In the genomic region with DNA sequence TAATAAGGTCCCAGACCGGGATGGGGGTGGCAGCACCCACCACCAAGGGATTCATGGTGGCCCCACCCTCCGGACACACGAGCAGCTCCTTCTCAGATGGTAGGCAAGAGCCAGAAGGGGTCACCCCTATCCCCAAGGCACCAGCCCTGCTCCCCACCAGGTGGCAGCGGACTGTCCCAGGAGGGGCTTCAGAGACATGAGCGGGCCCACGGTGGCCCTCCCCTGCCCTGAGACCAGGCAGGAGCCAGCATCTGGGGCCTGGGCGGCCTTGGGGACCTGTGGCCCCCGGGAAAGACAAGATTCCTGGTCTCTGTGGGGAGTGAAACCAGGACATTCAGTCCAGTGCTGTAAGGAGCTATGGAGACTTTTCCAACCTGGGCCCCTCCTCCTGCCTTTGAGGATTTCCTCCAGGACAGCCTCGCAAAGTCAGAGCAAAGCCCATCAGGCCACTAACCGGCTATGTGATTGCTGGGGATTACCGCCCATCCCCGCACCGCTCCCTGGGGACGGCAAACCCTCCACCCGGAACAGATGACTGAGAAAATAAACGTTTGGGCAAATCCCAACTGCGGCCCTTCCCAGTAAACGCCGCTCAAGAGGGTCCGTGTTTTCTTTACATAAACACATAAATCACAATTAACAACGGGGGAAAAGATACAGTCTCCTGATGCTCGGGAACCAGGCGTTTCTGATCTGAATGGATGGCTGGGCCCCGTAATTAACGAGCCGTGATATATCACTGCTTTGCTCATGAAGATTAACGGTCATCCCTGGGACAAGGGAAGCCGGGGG, we compare ENCODE assay signal across 12 cellular contexts. TPM values are rescaled to one million over a fixed set of nuclear protein-coding genes. Genes with fewer than 3 reads are reported as not detected.
DNase-seq lines count a peak whose midpoint lies in the region; ATAC-seq and TF ChIP-seq lines count a peak whose summit lies in the region.
"Had no signal": no experiment of that assay in that cellular context is flagged by ENCODE, and none has a peak within 500 bp of the region (broad histone marks: within the 10 kb centered on the region; RNA-seq: fewer than 3 reads in every experiment).

No MANE protein-coding gene starts in this region.

- no peak overlapping the region for H4K5ac ChIP-seq in mesendoderm (ENCODE audit: low read length)

- ATAC-seq in esophagus mucosa (no peak), HG03045 (IDR thresholded peaks at IDR 0.05; ENCODE audit: unreplicated experiment) (no peak)
- ATAC-seq: heart left ventricle had no signal

- no peaks in the 10 kb centered on the region for H3K9me3 ChIP-seq in BLaER1 treated with 17β-estradiol and CSF1 and Interleukin-3, amounts not matched to agents 10 nM and 100 nM (replicated peaks in 1 of 11)
- no peaks in the 10 kb centered on the region for H3K9me3 ChIP-seq in SJCRH30 (replicated peaks)
- H3K9me3 ChIP-seq: heart left ventricle, uterus had no signal

- no peaks in the 10 kb centered on the region for H3K79me1 ChIP-seq in mesendoderm (ENCODE audit: low read length)

- H3K23ac ChIP-seq in mesendoderm (ENCODE audit: low read length), result no peak overlapping the region

- peak overlapping the region in 6 of 11 experiments; percentile 12 to 54 (median 32); a peak in 6 of 22 replicates for H3K9ac ChIP-seq in BLaER1 treated with 17β-estradiol and CSF1 and Interleukin-3, amounts not matched to agents 10 nM and 100 nM
- no peak overlapping the region for H3K9ac ChIP-seq in mesendoderm (ENCODE audit: low read length)

- peak overlapping the region; percentile 79 to 99 (median 91) for H3K4me2 ChIP-seq in BLaER1 treated with 17β-estradiol and CSF1 and Interleukin-3, amounts not matched to agents 10 nM and 100 nM
- H3K4me2 ChIP-seq in mesendoderm (ENCODE audit: low read length), result no peak overlapping the region

- no peak overlapping the region for H2BK15ac ChIP-seq in mesendoderm (replicated peaks; ENCODE audit: low read depth)

- H3K4me3 ChIP-seq in BLaER1 treated with 17β-estradiol and CSF1 and Interleukin-3, amounts not matched to agents 10 nM and 100 nM, result peak overlapping the region in 6 of 10 experiments; percentile 1 to 49 (median 26); a peak in 6 of 20 replicates
- no peak overlapping the region for H3K4me3 ChIP-seq in SJCRH30
- no peak overlapping the region for H3K4me3 ChIP-seq in mesendoderm (ENCODE audit: low read length)
- H3K4me3 ChIP-seq: heart left ventricle, uterus had no signal

- H3K4me1 ChIP-seq in BLaER1 treated with 17β-estradiol and CSF1 and Interleukin-3, amounts not matched to agents 10 nM and 100 nM, result peaks cover 19 to 59% (median 52%) of the 10 kb centered on the region in 10 experiments
- peaks cover 9% of the 10 kb centered on the region for H3K4me1 ChIP-seq in SJCRH30
- no peaks in the 10 kb centered on the region for H3K4me1 ChIP-seq in mesendoderm (ENCODE audit: control insufficient read depth, low read depth, low read length)

- POLR2A ChIA-PET in HEK293T (lab: Yijun Ruan, JAX), result interaction anchor here (0.9 to 1.8 kb wide), 6 partner anchors 11 to 81 kb away, joined by 3 to 7 read pairs (median 3); no protein-coding TSS in a partner anchor

- H2BK5ac ChIP-seq in mesendoderm (ENCODE audit: low read length), result no peak overlapping the region

- H3K18ac ChIP-seq in mesendoderm (ENCODE audit: low read length), result no peak overlapping the region

- H3K27ac ChIP-seq in BLaER1 treated with 17β-estradiol and CSF1 and Interleukin-3, amounts not matched to agents 10 nM and 100 nM, result no peak overlapping the region
- H3K27ac ChIP-seq in SJCRH30, result no peak overlapping the region
- H3K27ac ChIP-seq in mesendoderm (ENCODE audit: low read depth, low read length), result no peak overlapping the region
- H3K27ac ChIP-seq: uterus had no signal

- H4K20me1 ChIP-seq in BLaER1 treated with 17β-estradiol and CSF1 and Interleukin-3, amounts not matched to agents 10 nM and 100 nM, result peaks cover 0 to 74% (median 42%) of the 10 kb centered on the region in 11 experiments; a peak in 17 of 22 replicates

- H3K36me3 ChIP-seq in BLaER1 treated with 17β-estradiol and CSF1 and Interleukin-3, amounts not matched to agents 10 nM and 100 nM, result no peaks in the 10 kb centered on the region
- H3K36me3 ChIP-seq in SJCRH30, result no peaks in the 10 kb centered on the region
- H3K36me3 ChIP-seq in mesendoderm (ENCODE audit: control insufficient read depth, insufficient read depth, low read length), result no peaks in the 10 kb centered on the region
- H3K36me3 ChIP-seq: uterus had no signal

- WGBS in mesendoderm (ENCODE audit: extremely low coverage, insufficient coverage, low lambda C conversion rate), result no CpG with 5 or more reads among the region's 28 CpGs

- no peak overlapping the region for H2BK120ac ChIP-seq in mesendoderm (ENCODE audit: low read depth, low read length)

- H2AK5ac ChIP-seq in mesendoderm (ENCODE audit: low read length), result no peak overlapping the region

- DNase-seq in HEK293T (ENCODE audit: extremely low spot score), result peak; percentile 83
- peak; percentile 50 to 72 for DNase-seq in SJCRH30
- DNase-seq in mesendoderm, result peak; percentile 58
- DNase-seq in nucleus accumbens (lab: John Stamatoyannopoulos, UW), result no peak
- DNase-seq in NCI-H146 (lab: John Stamatoyannopoulos, UW), result no peak
- DNase-seq: activated CD8-positive, alpha-beta memory T cell treated with anti-CD3 and anti-CD28 coated beads for 24 hours; heart left ventricle; NCI-H526 treated with DMSO at 0.1 percent for 48 hours; uterus had no signal

- no peak overlapping the region for H4K8ac ChIP-seq in mesendoderm (ENCODE audit: low read depth, low read length)

- H3K56ac ChIP-seq in mesendoderm (ENCODE audit: low read length), result no peak overlapping the region

- CTCF ChIA-PET in HEK293T (lab: Yijun Ruan, JAX), result interaction anchor here (0.9 to 1.2 kb wide), 2 partner anchors 14 to 17 kb away, joined by 3 to 4 read pairs; no protein-coding TSS in a partner anchor

- no peaks in the 10 kb centered on the region for H3K79me2 ChIP-seq in mesendoderm (ENCODE audit: control insufficient read depth, insufficient read depth, low read length)

- H3K27me3 ChIP-seq in BLaER1 treated with 17β-estradiol and CSF1 and Interleukin-3, amounts not matched to agents 10 nM and 100 nM, result peaks cover 15 to 67% (median 49%) of the 10 kb centered on the region in 11 experiments
- H3K27me3 ChIP-seq in SJCRH30 (peaks cover 14% of the 10 kb centered on the region), mesendoderm (ENCODE audit: insufficient read depth, low read length, poor library complexity) (no peaks in the 10 kb centered on the region)
- H3K27me3 ChIP-seq: heart left ventricle, uterus had no signal

- H3K4ac ChIP-seq in mesendoderm (ENCODE audit: low read depth, low read length), result no peak overlapping the region

TF ChIP-seq in HEK293T, 16 proteins besides CTCF, POLR2A, EP300 and RAD21:
- no peak for TF ChIP-seq ELF4 (IDR thresholded peaks at IDR 0.05)
- no peak; the same call in 1 of the 2 replicates for TF ChIP-seq LEF1 (IDR thresholded peaks at IDR 0.05; ENCODE audit: borderline replicate concordance)
- no peak for TF ChIP-seq TARDBP (IDR thresholded peaks at IDR 0.05)
- TF ChIP-seq ARNT (IDR thresholded peaks at IDR 0.05), result peak; percentile 64; the same call in 1 of the 2 replicates
- TF ChIP-seq FOXM1 (IDR thresholded peaks at IDR 0.05; ENCODE audit: borderline replicate concordance), result peak; percentile 60; the same call in 1 of the 2 replicates
- peak; percentile 98 for TF ChIP-seq CTBP1 (IDR thresholded peaks at IDR 0.05; ENCODE audit: borderline replicate concordance)
- TF ChIP-seq HDGF (IDR thresholded peaks at IDR 0.05; ENCODE audit: borderline replicate concordance), result no peak; the same call in 1 of the 2 replicates
- peak; percentile 94 for TF ChIP-seq PKNOX1 (IDR thresholded peaks at IDR 0.05)
TF ChIP-seq in HEK293T: peak in this region for 4.

RNA-seq across cellular contexts. Expression of gene ARHGEF16, which starts 50.9 kb away (rescaled TPM):
- total RNA-seq in SJCRH30 (2014; rRNA removed; shearing (Covaris generic)), result 0.18 and 0.57 TPM in 2 replicates
- 8.4 TPM for polyA plus RNA-seq in mesendoderm (2013, experiment 1 of 2)
- 8.1 TPM for polyA plus RNA-seq in mesendoderm (2013, experiment 2 of 2)
- 19.9 TPM for total RNA-seq in esophagus mucosa

Comparison
In these comparisons a context has a peak if more than half of its experiments do, and no peak if none do; other contexts are left out.
1. H3K4me3 ChIP-seq: peak in BLaER1 treated with 17β-estradiol and CSF1 and Interleukin-3, amounts not matched to agents 10 nM and 100 nM (6 of 10); none in SJCRH30 (single experiment) and mesendoderm (single experiment).
2. DNase-seq: peak in HEK293T (single experiment), SJCRH30 (2 of 2) and mesendoderm (single experiment); none in nucleus accumbens (0 of 56) and NCI-H146 (single experiment).
3. RNA of gene ARHGEF16, which starts 50.9 kb away (total RNA-seq): 19.9 TPM in esophagus mucosa (single experiment); 0.18 to 0.57 TPM in SJCRH30; every median in the first group is over 10 times any median in the second.